8 cellular contexts compared by ENCODE assay signal in genomic region chr11:65625628-65626342, GRCh38. TPM values are rescaled to one million over a fixed set of nuclear protein-coding genes. Genes with fewer than 3 reads are reported as not detected.
DNase-seq lines count a peak whose midpoint lies in the region; ATAC-seq and TF ChIP-seq lines count a peak whose summit lies in the region.

No MANE protein-coding gene starts in this region.

- peaks cover 3% of the 10 kb centered on the region for H3K4me1 Mint-ChIP-seq in activated CD8-positive, alpha-beta T cell treated with anti-CD3 and anti-CD28 coated beads for 36 hours (ENCODE audit: low read depth)
- no peaks in the 10 kb centered on the region for H3K4me1 Mint-ChIP-seq in endothelial cell (ENCODE audit: unreplicated experiment)
- H3K4me1 Mint-ChIP-seq in naive thymus-derived CD8-positive, alpha-beta T cell: peaks cover 8 to 28% (median 10%) of the 10 kb centered on the region in 4 donors

- H3K4me3 Mint-ChIP-seq in activated CD8-positive, alpha-beta T cell treated with anti-CD3 and anti-CD28 coated beads for 36 hours: no peak overlapping the region
- H3K4me3 Mint-ChIP-seq in endothelial cell (ENCODE audit: unreplicated experiment): no peak overlapping the region
- no peak overlapping the region for H3K4me3 Mint-ChIP-seq in naive thymus-derived CD8-positive, alpha-beta T cell

- H3K36me3 Mint-ChIP-seq in activated CD8-positive, alpha-beta T cell treated with anti-CD3 and anti-CD28 coated beads for 36 hours (ENCODE audit: low read depth): peaks cover 34% of the 10 kb centered on the region
- H3K36me3 Mint-ChIP-seq in endothelial cell (ENCODE audit: low read depth, unreplicated experiment): peaks cover 27% of the 10 kb centered on the region
- H3K36me3 Mint-ChIP-seq in naive thymus-derived CD8-positive, alpha-beta T cell: peaks cover 0 to 53% (median 2%) of the 10 kb centered on the region in 3 donors

- no peaks in the 10 kb centered on the region for H3K27me3 Mint-ChIP-seq in activated CD8-positive, alpha-beta T cell treated with anti-CD3 and anti-CD28 coated beads for 36 hours
- H3K27me3 Mint-ChIP-seq in endothelial cell (ENCODE audit: unreplicated experiment): peaks cover 10% of the 10 kb centered on the region
- H3K27me3 Mint-ChIP-seq in naive thymus-derived CD8-positive, alpha-beta T cell: no peaks in the 10 kb centered on the region

- DNase-seq in EL: peak; percentile 42
- peak; percentile 16 for DNase-seq in MV-4-11 (lab: John Stamatoyannopoulos, UW)
- DNase-seq in activated CD8-positive, alpha-beta T cell treated with anti-CD3 and anti-CD28 coated beads for 36 hours: peak; percentile 68
- DNase-seq in endothelial cell (ENCODE audit: low spot score): peak; percentile 61
- peak; percentile 40 to 79 (median 54) for DNase-seq in naive thymus-derived CD8-positive, alpha-beta T cell
- no peak for DNase-seq in DMS153 (lab: John Stamatoyannopoulos, UW)
- no peak for DNase-seq in SIG-M5 (lab: John Stamatoyannopoulos, UW)

- H3K27ac Mint-ChIP-seq in activated CD8-positive, alpha-beta T cell treated with anti-CD3 and anti-CD28 coated beads for 36 hours: no peak overlapping the region
- no peak overlapping the region for H3K27ac Mint-ChIP-seq in endothelial cell (ENCODE audit: unreplicated experiment)
- H3K27ac Mint-ChIP-seq in naive thymus-derived CD8-positive, alpha-beta T cell: peak overlapping the region in 6 of 10 donors; percentile 9 to 86 (median 62)

- peak; percentile 69 for TF ChIP-seq CTCF in activated CD8-positive, alpha-beta T cell treated with anti-CD3 and anti-CD28 coated beads for 36 hours (IDR thresholded peaks at IDR 0.05)
- peak; percentile 50 for TF ChIP-seq CTCF in endothelial cell (IDR thresholded peaks at IDR 0.05; ENCODE audit: unreplicated experiment)

- peak; percentile 93 for ATAC-seq in activated CD8-positive, alpha-beta T cell treated with anti-CD3 and anti-CD28 coated beads for 36 hours
- ATAC-seq in naive thymus-derived CD8-positive, alpha-beta T cell: peak; percentile 88 to 96
- ATAC-seq in HG02759 (IDR thresholded peaks at IDR 0.05; ENCODE audit: unreplicated experiment): no peak

- CTCF ChIA-PET in activated CD8-positive, alpha-beta T cell treated with anti-CD3 and anti-CD28 coated beads for 36 hours (lab: Charles Lee): interaction anchor here (0.5 to 2.3 kb wide), 17 partner anchors 9 to 259 kb away, joined by 3 to 17 read pairs (median 3); partner anchors contain the start of genes MAP3K11, PCNX3 and SIPA1

- H3K9me3 Mint-ChIP-seq in activated CD8-positive, alpha-beta T cell treated with anti-CD3 and anti-CD28 coated beads for 36 hours: no peaks in the 10 kb centered on the region
- no peaks in the 10 kb centered on the region for H3K9me3 Mint-ChIP-seq in endothelial cell (ENCODE audit: unreplicated experiment)
- no peaks in the 10 kb centered on the region for H3K9me3 Mint-ChIP-seq in naive thymus-derived CD8-positive, alpha-beta T cell

- intact Hi-C loops in activated CD8-positive, alpha-beta T cell treated with anti-CD3 and anti-CD28 coated beads for 36 hours (cut with micrococcal nuclease): no loop called here

- POLR2A ChIA-PET in activated CD8-positive, alpha-beta T cell treated with anti-CD3 and anti-CD28 coated beads for 36 hours (lab: Charles Lee): interaction anchor here (0.8 to 5.8 kb wide), 6 partner anchors 9 to 126 kb away, joined by 3 to 31 read pairs (median 3); partner anchors contain the start of gene SIPA1
- POLR2A ChIA-PET in naive thymus-derived CD8-positive, alpha-beta T cell (lab: Charles Lee): interaction anchor here (0.7 to 38.5 kb wide), 6 partner anchors 8 to 127 kb away, joined by 3 to 1068 read pairs (median 4); partner anchors contain the start of genes KAT5, MALAT1, PCNX3 and RELA

RNA-seq across cellular contexts. Expression of gene PCNX3, which starts 10.2 kb away (rescaled TPM):
- 10 to 100 TPM; 34.3 to 34.4 TPM for total RNA-seq in activated CD8-positive, alpha-beta T cell treated with anti-CD3 and anti-CD28 coated beads for 36 hours
- 76.1 TPM for total RNA-seq in endothelial cell (ENCODE audit: unreplicated experiment)
- 10 to 100 TPM; 57.4 to 64.2 TPM for total RNA-seq in naive thymus-derived CD8-positive, alpha-beta T cell
- 1 to 10 TPM in 2 of 3 donors, under 1 TPM in 1; 0.96 to 6.5 (median 2.2) TPM for polyA plus RNA-seq in naive thymus-derived CD8-positive, alpha-beta T cell

RNA-seq across cellular contexts. Expression of gene MAP3K11, which starts 11.8 kb away (rescaled TPM):
- 10 to 100 TPM; 40.3 to 45.6 TPM for total RNA-seq in activated CD8-positive, alpha-beta T cell treated with anti-CD3 and anti-CD28 coated beads for 36 hours
- total RNA-seq in endothelial cell (ENCODE audit: unreplicated experiment): 238 TPM
- total RNA-seq in naive thymus-derived CD8-positive, alpha-beta T cell: 10 to 100 TPM; 61.6 to 66.3 TPM
- polyA plus RNA-seq in naive thymus-derived CD8-positive, alpha-beta T cell: 10 to 100 TPM in 2 of 3 donors, 1 to 10 TPM in 1; 8.7 to 20.5 (median 12.7) TPM

RNA-seq across cellular contexts. Expression of gene SIPA1, which starts 12.1 kb away (rescaled TPM):
- 100 to 1,000 TPM; 172 to 180 TPM for total RNA-seq in activated CD8-positive, alpha-beta T cell treated with anti-CD3 and anti-CD28 coated beads for 36 hours
- 267 TPM for total RNA-seq in endothelial cell (ENCODE audit: unreplicated experiment)
- 100 to 1,000 TPM; 155 to 157 TPM for total RNA-seq in naive thymus-derived CD8-positive, alpha-beta T cell
- polyA plus RNA-seq in naive thymus-derived CD8-positive, alpha-beta T cell: 100 to 1,000 TPM; 118 to 238 (median 140) TPM

RNA-seq across cellular contexts. Expression of gene KCNK7, which starts 30.2 kb away (rescaled TPM):
- under 1 TPM in 1 of 2 experiments, not detected in 1; 0.77 TPM for total RNA-seq in activated CD8-positive, alpha-beta T cell treated with anti-CD3 and anti-CD28 coated beads for 36 hours
- 2.0 TPM for total RNA-seq in endothelial cell (ENCODE audit: unreplicated experiment)
- 1 to 10 TPM; 2.4 to 5.0 TPM for total RNA-seq in naive thymus-derived CD8-positive, alpha-beta T cell
- under 1 TPM in 1 of 3 donors, not detected in 2; 0.34 TPM for polyA plus RNA-seq in naive thymus-derived CD8-positive, alpha-beta T cell

RNA-seq across cellular contexts. Expression of gene RELA, which starts 36.9 kb away (rescaled TPM):
- total RNA-seq in activated CD8-positive, alpha-beta T cell treated with anti-CD3 and anti-CD28 coated beads for 36 hours: 10 to 100 TPM; 65.6 to 72.5 TPM
- total RNA-seq in endothelial cell (ENCODE audit: unreplicated experiment): 62.6 TPM
- 100 to 1,000 TPM; 175 to 184 TPM for total RNA-seq in naive thymus-derived CD8-positive, alpha-beta T cell
- polyA plus RNA-seq in naive thymus-derived CD8-positive, alpha-beta T cell: 10 to 100 TPM; 38.4 to 69.8 (median 56.6) TPM

Comparison
In these comparisons a context has a peak if more than half of its experiments do, and no peak if none do; other contexts are left out.
1. DNase-seq: peak in EL (single experiment), MV-4-11 (single experiment), activated CD8-positive, alpha-beta T cell treated with anti-CD3 and anti-CD28 coated beads for 36 hours (single experiment), endothelial cell (single experiment) and naive thymus-derived CD8-positive, alpha-beta T cell (10 of 10); none in DMS153 (single experiment) and SIG-M5 (single experiment).
2. H3K27ac Mint-ChIP-seq: peak in naive thymus-derived CD8-positive, alpha-beta T cell (6 of 10); none in activated CD8-positive, alpha-beta T cell treated with anti-CD3 and anti-CD28 coated beads for 36 hours (single experiment) and endothelial cell (single experiment).